Comparison of ENCODE assay signal across 2 cellular contexts in genomic region chr16:89863741-89864391, GRCh38.
TF ChIP-seq lines count a peak whose summit lies in the region.

No MANE protein-coding gene starts in this region.

TF ChIP-seq in HCT116, 20 proteins besides CTCF, POLR2A, EP300 and RAD21:
- no peak for TF ChIP-seq SIN3A (IDR thresholded peaks at IDR 0.05; ENCODE audit: low read depth)
- no peak for TF ChIP-seq REST (IDR thresholded peaks at IDR 0.05; ENCODE audit: low read depth)
- TF ChIP-seq TCF7L2 (IDR thresholded peaks at IDR 0.05; ENCODE audit: borderline replicate concordance, extremely low read depth, insufficient read depth, insufficient read length) = no peak
- TF ChIP-seq SRF (IDR thresholded peaks at IDR 0.05; ENCODE audit: low read depth) = no peak
- no peak for TF ChIP-seq ZNF274 (IDR thresholded peaks at IDR 0.05; ENCODE audit: low read depth, low read length)
- TF ChIP-seq SP1 (IDR thresholded peaks at IDR 0.05; ENCODE audit: low read depth) = no peak
- no peak for TF ChIP-seq EZH2phosphoT487 (IDR thresholded peaks at IDR 0.05; ENCODE audit: borderline replicate concordance)
- no peak for TF ChIP-seq MAX (IDR thresholded peaks at IDR 0.05)
- TF ChIP-seq ZBTB33 (IDR thresholded peaks at IDR 0.05; ENCODE audit: extremely low read depth, insufficient replicate concordance, low read length) = no peak
- no peak for TF ChIP-seq EZH2 (IDR thresholded peaks at IDR 0.05)
- no peak for TF ChIP-seq JUND (IDR thresholded peaks at IDR 0.05)
- TF ChIP-seq FOSL1 (IDR thresholded peaks at IDR 0.05; ENCODE audit: low read depth) = no peak
- no peak for TF ChIP-seq ZFX (IDR thresholded peaks at IDR 0.05)
- no peak for TF ChIP-seq ELF1 (IDR thresholded peaks at IDR 0.05; ENCODE audit: borderline replicate concordance, low read depth)
- no peak for TF ChIP-seq ATF3 (IDR thresholded peaks at IDR 0.05)
- TF ChIP-seq EGR1 (IDR thresholded peaks at IDR 0.05; ENCODE audit: low read depth) = no peak
- no peak for TF ChIP-seq POLR2AphosphoS5 (IDR thresholded peaks at IDR 0.05; ENCODE audit: low read depth, low read length)
TF ChIP-seq in HCT116: peak in this region for 0.

TF ChIP-seq in endothelial cell of umbilical vein, 7 proteins besides CTCF, POLR2A, EP300 and RAD21:
- TF ChIP-seq POLR2AphosphoS5 (IDR thresholded peaks at IDR 0.05; ENCODE audit: insufficient read depth, low read depth, low read length) (peak; percentile 51), MAX (IDR thresholded peaks at IDR 0.05; ENCODE audit: insufficient read depth, insufficient read length) (no peak), GATA2 (IDR thresholded peaks at IDR 0.05; ENCODE audit: insufficient read depth, insufficient read length, low read depth, low read length) (no peak), MYC (IDR thresholded peaks at IDR 0.05; ENCODE audit: low read depth, low read length) (no peak)
TF ChIP-seq in endothelial cell of umbilical vein: peak in this region for 1.
